Comparison of ENCODE assay signal across 8 cellular contexts in genomic region chrX:48573690-48574269, GRCh38. TPM values are rescaled to one million over a fixed set of nuclear protein-coding genes. Genes with fewer than 3 reads are reported as not detected.
A peak's percentile ranks its signal among the peaks of the same experiment; 100 is the strongest.
DNase-seq lines count a peak whose midpoint lies in the region; ATAC-seq and TF ChIP-seq lines count a peak whose summit lies in the region.

No MANE protein-coding gene starts in this region.

- peak overlapping the region; percentile 40; the same call in 1 of the 2 replicates for H2BK20ac ChIP-seq in IMR-90 (ENCODE audit: low read depth, low read length)

- TF ChIP-seq CTCF in IMR-90 (conservative IDR thresholded peaks at IDR 0.05; ENCODE audit: low read depth, low read length) = no peak

- peaks cover 13% of the 10 kb centered on the region for H3K9me1 ChIP-seq in IMR-90 (ENCODE audit: insufficient read depth, low read length)

- peak; percentile 1; the same call in 1 of the 2 replicates for ATAC-seq in IMR-90 (ENCODE audit: low read depth)
- ATAC-seq in HG03196 (IDR thresholded peaks at IDR 0.05; ENCODE audit: unreplicated experiment) = no peak

- in situ Hi-C loops in IMR-90 (cut with MboI; ENCODE audit: low sequenced_read_pairs) = no loop called here

- H2AK9ac ChIP-seq in IMR-90 (replicated peaks; ENCODE audit: low read depth, low read length, poor library complexity) = peak overlapping the region; percentile 86

- H3K4me3 ChIP-seq in IMR-90 (ENCODE audit: insufficient read depth, low read depth, low read length) (peak overlapping the region; percentile 55), mucosa of rectum (ENCODE audit: low read length in 2 of 2) (peak overlapping the region; percentile 80 to 86)
- H3K4me3 ChIP-seq in effector memory CD4-positive, alpha-beta T cell (ENCODE audit: insufficient read depth, low read depth, low read length, poor library complexity, severe bottlenecking) = no peak overlapping the region

- peak overlapping the region; percentile 66 for H2BK120ac ChIP-seq in IMR-90 (ENCODE audit: low read depth, low read length)

- BruUV-seq in IMR-90 (replicated peaks; lab: Mats Ljungman, UMichigan) = no TSS peak

- H3K9me3 ChIP-seq in IMR-90 (ENCODE audit: control insufficient read depth, insufficient read depth, low read length) (no peaks in the 10 kb centered on the region), mucosa of rectum (ENCODE audit: control insufficient read depth in 2 of 2, low read length in 2 of 2) (no peaks in the 10 kb centered on the region)
- no peaks in the 10 kb centered on the region for H3K9me3 ChIP-seq in effector memory CD4-positive, alpha-beta T cell (ENCODE audit: control insufficient read depth, low read length)

- peak; percentile 88 for DNase-seq in DMS53 (lab: John Stamatoyannopoulos, UW)
- no peak for DNase-seq in IMR-90
- DNase-seq in T-helper 9 cell = peak; percentile 4
- DNase-seq in effector memory CD4-positive, alpha-beta T cell = peak in 1 of 3 donors; percentile 9
- DNase-seq in cortex of kidney (lab: John Stamatoyannopoulos, UW) = no peak
- DNase-seq in SK-N-DZ (ENCODE audit: low spot score) = no peak

- WGBS in IMR-90 (ENCODE audit: extremely low coverage in 2 of 2, insufficient read length in 1 of 2), 2 experiments = 54% methylated on average over 10 of the region's 19 CpGs; no CpG with 5 or more reads in 1 of the 2 experiments

- H3K56ac ChIP-seq in IMR-90 (ENCODE audit: extremely low read depth, insufficient read depth, low read length) = peak overlapping the region; percentile 93

- H3K27me3 ChIP-seq in IMR-90 (ENCODE audit: control insufficient read depth, insufficient read depth, low read length) = no peaks in the 10 kb centered on the region
- no peaks in the 10 kb centered on the region for H3K27me3 ChIP-seq in effector memory CD4-positive, alpha-beta T cell (replicated peaks; ENCODE audit: control insufficient read depth, insufficient read depth, low read length, poor library complexity, severe bottlenecking)
- no peaks in the 10 kb centered on the region for H3K27me3 ChIP-seq in mucosa of rectum (ENCODE audit: control insufficient read depth in 2 of 2, insufficient read depth in 2 of 2, low read length in 2 of 2)

- H2AK5ac ChIP-seq in IMR-90 (ENCODE audit: low read depth, low read length) = peak overlapping the region; percentile 98

- H3K9ac ChIP-seq in IMR-90 (ENCODE audit: low read depth, low read length) = peak overlapping the region; percentile 88
- H3K9ac ChIP-seq in mucosa of rectum (ENCODE audit: low read depth in 1 of 2, low read length in 2 of 2) = peak overlapping the region; percentile 74 to 89

- intact Hi-C loops in IMR-90 (cut with micrococcal nuclease) = no loop called here

- CTCF ChIA-PET in IMR-90 (lab: Yijun Ruan, JAX) = interaction anchor here (0.7 kb wide), 1 partner anchor 23 kb away, joined by 3 read pairs; the partner anchor contains the start of gene WDR13

- TF ChIP-seq POLR2A in IMR-90 (IDR thresholded peaks at IDR 0.05; ENCODE audit: low read depth, low read length) = no peak

- peak overlapping the region; percentile 90 for H2BK5ac ChIP-seq in IMR-90 (ENCODE audit: low read depth, low read length, poor library complexity, severe bottlenecking)

- H4K8ac ChIP-seq in IMR-90 (ENCODE audit: low read depth in 2 of 2, low read length in 2 of 2) = peak overlapping the region; percentile 100

- POLR2A ChIA-PET in IMR-90 (lab: Charles Lee; ENCODE audit: unreplicated experiment) = interaction anchor here (0.7 kb wide), 1 partner anchor 1886 kb away, joined by 3 read pairs; no protein-coding TSS in a partner anchor

- H3K23ac ChIP-seq in IMR-90 (ENCODE audit: low read depth, low read length) = peak overlapping the region; percentile 87; the same call in 1 of the 2 replicates

- peaks cover 16 to 21% of the 10 kb centered on the region in 2 experiments; a peak in 3 of 4 replicates for H3K79me1 ChIP-seq in IMR-90 (ENCODE audit: low read depth in 1 of 2, low read length in 2 of 2)

- peak overlapping the region; percentile 96 for H3K4ac ChIP-seq in IMR-90 (ENCODE audit: low read depth, low read length)

- peak overlapping the region; percentile 89 for H3K4me2 ChIP-seq in IMR-90 (ENCODE audit: low read depth, low read length)

- dilution Hi-C loops in IMR-90 (cut with HindIII; ENCODE audit: low sequenced_read_pairs, unreplicated experiment) = no loop called here

- H3K36me3 ChIP-seq in IMR-90 (ENCODE audit: control insufficient read depth, insufficient read depth, low read length) = peaks cover 23% of the 10 kb centered on the region
- peaks cover 22% of the 10 kb centered on the region for H3K36me3 ChIP-seq in effector memory CD4-positive, alpha-beta T cell (ENCODE audit: control insufficient read depth, insufficient read depth, low read length)
- H3K36me3 ChIP-seq in mucosa of rectum (ENCODE audit: control insufficient read depth in 2 of 2, insufficient read depth in 2 of 2, low read length in 2 of 2) = peaks cover 22 to 26% of the 10 kb centered on the region in 2 donors

- H3K4me1 ChIP-seq in IMR-90 (ENCODE audit: control insufficient read depth, insufficient read depth, low read length) = peaks cover 5% of the 10 kb centered on the region
- H3K4me1 ChIP-seq in effector memory CD4-positive, alpha-beta T cell (ENCODE audit: control insufficient read depth, insufficient read depth, low read length, poor library complexity, severe bottlenecking) = peaks cover 15% of the 10 kb centered on the region
- H3K4me1 ChIP-seq in mucosa of rectum (ENCODE audit: control insufficient read depth in 2 of 2, insufficient read depth in 2 of 2, low read length in 2 of 2) = peaks cover 14 to 15% of the 10 kb centered on the region in 2 donors

- H3K18ac ChIP-seq in IMR-90 (ENCODE audit: low read depth, low read length) = peak overlapping the region; percentile 91

- peak overlapping the region; percentile 100 for H4K5ac ChIP-seq in IMR-90 (ENCODE audit: low read depth, low read length)

- no peak for TF ChIP-seq RAD21 in IMR-90 (IDR thresholded peaks at IDR 0.05; ENCODE audit: low read length)

- H4K91ac ChIP-seq in IMR-90 (ENCODE audit: insufficient read depth, low read depth, low read length) = peak overlapping the region; percentile 99

- peaks cover 5% of the 10 kb centered on the region; the same call in 1 of the 2 replicates for H4K20me1 ChIP-seq in IMR-90 (ENCODE audit: insufficient read depth, low read length)

- peak overlapping the region; percentile 89 for H3K14ac ChIP-seq in IMR-90 (replicated peaks; ENCODE audit: low read depth, low read length)

- peak overlapping the region; percentile 86; the same call in 1 of the 3 replicates for H2BK15ac ChIP-seq in IMR-90 (ENCODE audit: low read depth, low read length)

- H3K27ac ChIP-seq in IMR-90 (ENCODE audit: insufficient read depth, low read length) (peak overlapping the region; percentile 96), mucosa of rectum (ENCODE audit: low read depth in 2 of 2, low read length in 2 of 2) (peak overlapping the region; percentile 98)
- peak overlapping the region; percentile 99 for H3K27ac ChIP-seq in effector memory CD4-positive, alpha-beta T cell (ENCODE audit: insufficient read depth, low read length, poor library complexity, severe bottlenecking)

- peak overlapping the region; percentile 92 for H2AFZ ChIP-seq in IMR-90 (replicated peaks; ENCODE audit: low read length, poor library complexity)

TF ChIP-seq in IMR-90, 13 proteins besides CTCF, POLR2A, EP300 and RAD21 (continues in another document):
- TF ChIP-seq CHD1 (IDR thresholded peaks at IDR 0.05; ENCODE audit: low read depth, low read length) = no peak
- no peak for TF ChIP-seq CEBPB (IDR thresholded peaks at IDR 0.05; ENCODE audit: low read depth, low read length)
- TF ChIP-seq MAZ (IDR thresholded peaks at IDR 0.05; ENCODE audit: borderline replicate concordance, low read depth, low read length) = no peak
- no peak for TF ChIP-seq RFX5 (IDR thresholded peaks at IDR 0.05; ENCODE audit: low read depth, low read length)
- TF ChIP-seq RCOR1 (IDR thresholded peaks at IDR 0.05; ENCODE audit: insufficient replicate concordance, low read length) = no peak
- no peak for TF ChIP-seq ELK1 (IDR thresholded peaks at IDR 0.05; ENCODE audit: borderline replicate concordance, low read depth, low read length)
- no peak for TF ChIP-seq MXI1 (IDR thresholded peaks at IDR 0.05; ENCODE audit: borderline replicate concordance, low read depth, low read length)

RNA-seq across cellular contexts. Expression of gene RBM3, which starts 0.5 kb away (rescaled TPM):
- 341 and 386 TPM in 2 replicates for total RNA-seq in IMR-90 (2012; rRNA removed)
- polyA plus RNA-seq in IMR-90 (2012; rRNA removed) = 217 and 243 TPM in 2 replicates
- polyA plus RNA-seq in IMR-90 (2012; cell fraction: cytosol; rRNA removed) = 68.0 and 80.3 TPM in 2 replicates
- polyA plus RNA-seq in IMR-90 (2012; cell fraction: nucleus; rRNA removed; ENCODE audit: low replicate concordance) = 122 and 242 TPM in 2 replicates
- 166 and 218 TPM in 2 replicates for polyA plus RNA-seq in SK-N-DZ (2014; cell fraction: cytosol; rRNA removed)
- polyA plus RNA-seq in SK-N-DZ (2014; cell fraction: nucleus; rRNA removed) = 119 and 159 TPM in 2 replicates

RNA-seq across cellular contexts. Expression of gene WDR13, which starts 23.5 kb away (rescaled TPM):
- total RNA-seq in IMR-90 (2012; rRNA removed) = 60.8 and 62.7 TPM in 2 replicates
- 151 and 153 TPM in 2 replicates for polyA plus RNA-seq in IMR-90 (2012; rRNA removed)
- polyA plus RNA-seq in IMR-90 (2012; cell fraction: cytosol; rRNA removed) = 51.4 and 124 TPM in 2 replicates
- 177 and 490 TPM in 2 replicates for polyA plus RNA-seq in IMR-90 (2012; cell fraction: nucleus; rRNA removed; ENCODE audit: low replicate concordance)
- polyA plus RNA-seq in SK-N-DZ (2014; cell fraction: cytosol; rRNA removed) = 94.6 and 96.0 TPM in 2 replicates
- 134 and 137 TPM in 2 replicates for polyA plus RNA-seq in SK-N-DZ (2014; cell fraction: nucleus; rRNA removed)

RNA-seq across cellular contexts. Expression of gene TBC1D25, which starts 34.3 kb away (rescaled TPM):
- 8.3 and 11.3 TPM in 2 replicates for total RNA-seq in IMR-90 (2012; rRNA removed)
- 15.9 and 18.2 TPM in 2 replicates for polyA plus RNA-seq in IMR-90 (2012; rRNA removed)
- 18.8 and 23.9 TPM in 2 replicates for polyA plus RNA-seq in IMR-90 (2012; cell fraction: cytosol; rRNA removed)
- 17.2 and 33.1 TPM in 2 replicates for polyA plus RNA-seq in IMR-90 (2012; cell fraction: nucleus; rRNA removed; ENCODE audit: low replicate concordance)
- 3.7 and 5.4 TPM in 2 replicates for polyA plus RNA-seq in SK-N-DZ (2014; cell fraction: cytosol; rRNA removed)
- 2.6 and 6.5 TPM in 2 replicates for polyA plus RNA-seq in SK-N-DZ (2014; cell fraction: nucleus; rRNA removed)

RNA-seq across cellular contexts. Expression of gene EBP, which starts 52.2 kb away (rescaled TPM):
- 66.7 and 78.9 TPM in 2 replicates for total RNA-seq in IMR-90 (2012; rRNA removed)
- 39.4 and 43.2 TPM in 2 replicates for polyA plus RNA-seq in IMR-90 (2012; rRNA removed)
- polyA plus RNA-seq in IMR-90 (2012; cell fraction: cytosol; rRNA removed) = 41.8 and 48.6 TPM in 2 replicates
- polyA plus RNA-seq in IMR-90 (2012; cell fraction: nucleus; rRNA removed; ENCODE audit: low replicate concordance) = 24.3 and 62.6 TPM in 2 replicates
- 130 and 153 TPM in 2 replicates for polyA plus RNA-seq in SK-N-DZ (2014; cell fraction: cytosol; rRNA removed)
- 86.0 and 122 TPM in 2 replicates for polyA plus RNA-seq in SK-N-DZ (2014; cell fraction: nucleus; rRNA removed)

Comparison
In these comparisons a context has a peak if more than half of its experiments do, and no peak if none do; other contexts are left out.
1. DNase-seq: peak in DMS53 (single experiment) and T-helper 9 cell (single experiment); none in IMR-90 (single experiment), cortex of kidney (single experiment) and SK-N-DZ (single experiment).
2. Peak in every context shown above with its lines, with median percentiles within 50 percentile points of each other: H3K27ac ChIP-seq.